9 cellular contexts compared by ENCODE assay signal in the genomic region with DNA sequence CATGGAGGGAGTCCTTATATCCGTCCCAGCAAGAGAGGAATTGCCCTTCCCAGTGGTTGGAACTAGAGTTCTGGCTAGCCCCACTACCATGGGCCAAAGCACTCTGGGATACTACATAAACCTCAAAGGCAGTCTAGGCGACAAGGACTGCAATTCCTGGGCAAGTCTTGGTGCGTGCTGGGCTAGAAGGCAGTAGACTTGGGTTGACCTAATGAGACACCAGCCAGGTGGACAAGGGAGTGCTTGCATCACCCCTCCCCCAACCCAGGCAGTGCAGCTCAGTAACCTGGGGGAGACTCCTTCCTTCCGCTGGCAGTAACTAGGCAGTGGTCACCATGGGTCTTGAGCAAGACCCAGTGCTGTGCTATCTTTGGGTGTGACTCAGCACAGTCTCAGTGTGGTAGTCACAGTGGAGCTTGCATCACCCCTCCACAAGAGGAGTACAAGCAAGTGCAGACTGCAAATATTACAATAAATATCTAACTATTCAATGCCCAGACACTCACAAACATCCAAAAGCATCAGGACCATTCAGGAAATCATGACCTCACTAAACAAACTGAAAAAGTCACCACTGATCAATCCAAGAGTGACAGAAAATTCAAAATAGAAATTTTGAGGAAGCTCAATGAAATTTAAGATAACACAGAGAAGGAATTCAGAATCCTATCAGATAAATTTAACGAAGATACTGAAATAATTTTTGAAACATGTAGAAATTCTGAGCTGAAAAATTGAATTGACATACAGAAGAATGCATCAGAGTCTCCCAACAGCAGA.
A peak's percentile ranks its signal among the peaks of the same experiment; 100 is the strongest.
DNase-seq lines count a peak whose midpoint lies in the region; ATAC-seq lines count a peak whose summit lies in the region.
"Had no signal": no experiment of that assay in that cellular context is flagged by ENCODE, and none has a peak within 500 bp of the region (broad histone marks: within the 10 kb centered on the region; RNA-seq: fewer than 3 reads in every experiment).

No MANE protein-coding gene starts in this region.

- H3K4me3 ChIP-seq in aorta (ENCODE audit: low read length in 2 of 2): no peak overlapping the region

- POLR2A ChIA-PET in activated CD4-positive, alpha-beta memory T cell treated with anti-CD3 and anti-CD28 coated beads, Interleukin-2, amount 10 ng/mL, durations not matched to agents 7 days and 5 days (lab: Charles Lee): no interaction called here

- CTCF ChIA-PET in activated CD4-positive, alpha-beta memory T cell treated with anti-CD3 and anti-CD28 coated beads, Interleukin-2, amount 10 ng/mL, durations not matched to agents 7 days and 5 days (lab: Charles Lee): no interaction called here

- H3K9me3 ChIP-seq in aorta (ENCODE audit: control insufficient read depth, low read length): no peaks in the 10 kb centered on the region

- ATAC-seq in GM19035 (IDR thresholded peaks at IDR 0.05; ENCODE audit: unreplicated experiment) (peak; percentile 62), HG03025 (IDR thresholded peaks at IDR 0.05; ENCODE audit: low FRiP score, unreplicated experiment) (peak; percentile 71), aorta (ENCODE audit: low FRiP score) (peak; percentile 80)

- 85 to 87% methylated on average over 5 of the region's 5 CpGs for WGBS in aorta, 2 donors

- no peak overlapping the region for H3K27ac ChIP-seq in aorta (ENCODE audit: low read depth in 1 of 2, low read length in 2 of 2)

- no peaks in the 10 kb centered on the region for H3K36me3 ChIP-seq in aorta (ENCODE audit: control insufficient read depth in 1 of 2, insufficient read depth in 2 of 2, low read length in 1 of 2)

- no peaks in the 10 kb centered on the region for H3K27me3 ChIP-seq in aorta (ENCODE audit: control insufficient read depth in 1 of 2, insufficient read depth in 2 of 2, low read length in 1 of 2)

- intact Hi-C loops in cardiac septum (cut with DNase I) (no loop called here), aorta (cut with DNase I) (no loop called here)

- no peak overlapping the region for H3K27ac Mint-ChIP-seq in activated CD4-positive, alpha-beta memory T cell treated with anti-CD3 and anti-CD28 coated beads, Interleukin-2, amount 10 ng/mL, durations not matched to agents 7 days and 5 days
- H3K27ac Mint-ChIP-seq: nephron had no signal

- no peak overlapping the region for H3K4me3 Mint-ChIP-seq in activated CD4-positive, alpha-beta memory T cell treated with anti-CD3 and anti-CD28 coated beads, Interleukin-2, amount 10 ng/mL, durations not matched to agents 7 days and 5 days
- H3K4me3 Mint-ChIP-seq: nephron had no signal

- H3K9me3 Mint-ChIP-seq in activated CD4-positive, alpha-beta memory T cell treated with anti-CD3 and anti-CD28 coated beads, Interleukin-2, amount 10 ng/mL, durations not matched to agents 7 days and 5 days: no peaks in the 10 kb centered on the region

- H3K36me3 Mint-ChIP-seq in activated CD4-positive, alpha-beta memory T cell treated with anti-CD3 and anti-CD28 coated beads, Interleukin-2, amount 10 ng/mL, durations not matched to agents 7 days and 5 days (ENCODE audit: low read depth): no peaks in the 10 kb centered on the region

- H3K4me1 Mint-ChIP-seq in activated CD4-positive, alpha-beta memory T cell treated with anti-CD3 and anti-CD28 coated beads, Interleukin-2, amount 10 ng/mL, durations not matched to agents 7 days and 5 days: no peaks in the 10 kb centered on the region

- no peaks in the 10 kb centered on the region for H3K4me1 ChIP-seq in aorta (ENCODE audit: control insufficient read depth in 1 of 2, insufficient read depth in 2 of 2, low read length in 2 of 2)

- DNase-seq in RKO (ENCODE audit: low spot score) (peak; percentile 86), cardiac septum (ENCODE audit: low spot score) (peak; percentile 90), aorta (peak; percentile 78 to 81), germinal center (ENCODE audit: low spot score) (no peak), NCI-H1930 (lab: John Stamatoyannopoulos, UW) (no peak)
- DNase-seq in activated CD4-positive, alpha-beta memory T cell treated with anti-CD3 and anti-CD28 coated beads, Interleukin-2, amount 10 ng/mL, durations not matched to agents 7 days and 5 days: no peak

- no peaks in the 10 kb centered on the region for H3K27me3 Mint-ChIP-seq in activated CD4-positive, alpha-beta memory T cell treated with anti-CD3 and anti-CD28 coated beads, Interleukin-2, amount 10 ng/mL, durations not matched to agents 7 days and 5 days

Comparison
In these comparisons a context has a peak if more than half of its experiments do, and no peak if none do; other contexts are left out.
1. DNase-seq: peak in RKO (single experiment), cardiac septum (single experiment) and aorta (2 of 2); none in activated CD4-positive, alpha-beta memory T cell treated with anti-CD3 and anti-CD28 coated beads, Interleukin-2, amount 10 ng/mL, durations not matched to agents 7 days and 5 days (single experiment), germinal center (single experiment) and NCI-H1930 (0 of 2).
2. Peak in every context shown above with its lines, with median percentiles within 50 percentile points of each other: ATAC-seq.